ENCODE assay signal across 34 cellular contexts in the genomic region with DNA sequence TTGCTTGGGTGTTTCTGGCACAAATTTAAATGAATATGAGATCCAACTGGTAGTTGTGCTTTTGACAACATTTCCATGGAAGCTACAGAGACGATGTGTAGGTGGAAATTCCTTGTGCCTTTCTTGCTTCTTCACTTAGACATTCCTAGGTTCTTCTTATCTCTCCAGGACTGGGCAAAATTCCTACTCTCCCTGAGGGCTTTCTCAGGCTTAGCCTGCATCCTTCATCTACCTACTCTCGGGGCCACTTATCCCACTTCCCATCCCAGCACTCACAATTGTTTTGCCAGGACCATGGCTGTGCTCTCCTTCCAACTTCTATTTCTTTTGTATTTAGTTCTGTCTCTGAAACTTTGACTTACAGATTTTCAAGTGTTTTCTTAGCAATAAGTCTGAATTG. TPM values are rescaled to one million over a fixed set of nuclear protein-coding genes. Genes with fewer than 3 reads are reported as not detected.
"Had no signal": no experiment of that assay in that cellular context is flagged by ENCODE, and none has a peak within 500 bp of the region (broad histone marks: within the 10 kb centered on the region; RNA-seq: fewer than 3 reads in every experiment).

No MANE protein-coding gene starts in this region.

- H3K27me3 ChIP-seq: left lung, neural progenitor cell, neutrophil, ovary, right atrium auricular region, right lobe of liver, suprapubic skin, tibial artery, upper lobe of right lung had no signal

- H3K4me3 ChIP-seq: left lung, lower lobe of right lung, neural progenitor cell, ovary, right atrium auricular region, right lobe of liver, suprapubic skin, thoracic aorta, tibial artery, upper lobe of right lung had no signal

- H3K9me3 ChIP-seq: left lung, lower lobe of right lung, neutrophil, ovary, right atrium auricular region, right lobe of liver, suprapubic skin, thoracic aorta, tibial artery, upper lobe of right lung had no signal

- DNase-seq: kidney; left colon; left lung; lower lobe of right lung; mammary epithelial cell; mesenchymal stem cell; naive B cell; natural killer cell; nephron progenitor cell; occipital lobe; ovary; right lobe of liver; stimulated activated CD4-positive, alpha-beta T cell treated with anti-CD3 and anti-CD28 coated beads, Interleukin-12 subunit alpha, Interleukin-12 subunit beta, amount 100 ng/mL, for 4 hours; stimulated activated CD4-positive, alpha-beta T cell treated with anti-CD3 and anti-CD28 coated beads, Interleukin-15, amount 100 ng/mL, for 24 hours; stimulated activated CD4-positive, alpha-beta T cell treated with anti-CD3 and anti-CD28 coated beads, Interleukin-2, amount 100 ng/mL, for 24 hours; stimulated activated CD4-positive, alpha-beta T cell treated with anti-CD3 and anti-CD28 coated beads, Interleukin-4, amount 100 ng/mL, for 24 hours; stimulated activated naive CD4-positive, alpha-beta T cell; tibial artery; upper lobe of right lung had no signal

- H3K4me3 Mint-ChIP-seq: naive B cell; natural killer cell; nephron progenitor cell; neural progenitor cell; stimulated activated effector memory CD8-positive, alpha-beta T cell treated with anti-CD3 and anti-CD28 coated beads, Interleukin-12 subunit alpha, Interleukin-12 subunit beta, amount 100 ng/mL, for 72 hours; stimulated activated naive CD8-positive, alpha-beta T cell treated with anti-CD3 and anti-CD28 coated beads, Interleukin-15, Interleukin-2, amounts not matched to agents 100 ng/mL and 50 ng/mL, for 24 hours had no signal

- ATAC-seq: left colon; left lung; lower lobe of right lung; natural killer cell; right lobe of liver; stimulated activated effector memory CD8-positive, alpha-beta T cell treated with anti-CD3 and anti-CD28 coated beads, Interleukin-12 subunit alpha, Interleukin-12 subunit beta, amount 100 ng/mL, for 72 hours; upper lobe of right lung had no signal

- H3K27ac Mint-ChIP-seq: naive B cell; natural killer cell; nephron progenitor cell; neural progenitor cell; progenitor cell of endocrine pancreas; stimulated activated effector memory CD8-positive, alpha-beta T cell treated with anti-CD3 and anti-CD28 coated beads, Interleukin-12 subunit alpha, Interleukin-12 subunit beta, amount 100 ng/mL, for 72 hours; stimulated activated naive CD8-positive, alpha-beta T cell treated with anti-CD3 and anti-CD28 coated beads, Interleukin-15, Interleukin-2, amounts not matched to agents 100 ng/mL and 50 ng/mL, for 24 hours had no signal

- H3K27ac ChIP-seq: left lung, lower lobe of right lung, neural progenitor cell, neutrophil, ovary, right atrium auricular region, right lobe of liver, suprapubic skin, thoracic aorta, tibial artery, upper lobe of right lung had no signal

- H3K36me3 ChIP-seq: left lung, lower lobe of right lung, neural progenitor cell, neutrophil, ovary, right atrium auricular region, right lobe of liver, suprapubic skin, thoracic aorta, tibial artery, upper lobe of right lung had no signal

- H3K9ac ChIP-seq: neural progenitor cell had no signal

- H3K4me1 Mint-ChIP-seq: naive B cell; natural killer cell; nephron progenitor cell; neural progenitor cell; stimulated activated effector memory CD8-positive, alpha-beta T cell treated with anti-CD3 and anti-CD28 coated beads, Interleukin-12 subunit alpha, Interleukin-12 subunit beta, amount 100 ng/mL, for 72 hours had no signal

- H3K4me2 ChIP-seq: neural progenitor cell had no signal

- H3K4me1 ChIP-seq: left lung, lower lobe of right lung, neural progenitor cell, right atrium auricular region, right lobe of liver, suprapubic skin, tibial artery, upper lobe of right lung had no signal

- H2AFZ ChIP-seq: neural progenitor cell had no signal

- H3K36me3 Mint-ChIP-seq: naive B cell; natural killer cell; neural progenitor cell; stimulated activated effector memory CD8-positive, alpha-beta T cell treated with anti-CD3 and anti-CD28 coated beads, Interleukin-12 subunit alpha, Interleukin-12 subunit beta, amount 100 ng/mL, for 72 hours had no signal

- FAIRE-seq: kidney, urothelium cell line had no signal

- H3K9me3 Mint-ChIP-seq: naive B cell; natural killer cell; nephron progenitor cell; neural progenitor cell; stimulated activated effector memory CD8-positive, alpha-beta T cell treated with anti-CD3 and anti-CD28 coated beads, Interleukin-12 subunit alpha, Interleukin-12 subunit beta, amount 100 ng/mL, for 72 hours; stimulated activated naive CD8-positive, alpha-beta T cell treated with anti-CD3 and anti-CD28 coated beads, Interleukin-15, Interleukin-2, amounts not matched to agents 100 ng/mL and 50 ng/mL, for 24 hours had no signal

RNA-seq across cellular contexts. Expression of a gene that starts 17.8 kb away (rescaled TPM):
- total RNA-seq: lower lobe of right lung, mammary epithelial cell, natural killer cell, occipital lobe, pulmonary artery endothelial cell, right atrium auricular region, skeletal muscle tissue, subcutaneous adipose tissue, upper lobe of right lung had no signal
- polyA plus RNA-seq: mammary epithelial cell, ovary had no signal

RNA-seq across cellular contexts. Expression of a gene that starts 29.3 kb away (rescaled TPM):
- total RNA-seq: kidney, left colon, liver, mammary epithelial cell, mononuclear cell, occipital lobe, progenitor cell of endocrine pancreas, pulmonary artery endothelial cell, renal cortical epithelial cell, right atrium auricular region, right lobe of liver, skeletal muscle tissue, subcutaneous adipose tissue, suprapubic skin, thoracic aorta had no signal
- polyA plus RNA-seq: liver, mammary epithelial cell had no signal

RNA-seq across cellular contexts. Expression of a gene that starts 57.1 kb away (rescaled TPM):
- total RNA-seq: kidney, left colon, left lung, liver, lower lobe of right lung, mononuclear cell, natural killer cell, occipital lobe, ovary, progenitor cell of endocrine pancreas, pulmonary artery endothelial cell, skeletal muscle tissue, subcutaneous adipose tissue, upper lobe of right lung had no signal
- polyA plus RNA-seq: liver, ovary had no signal
